ENCODE assay signal across 8 cellular contexts in genomic region chr7:34333184-34333583, GRCh38.
"Had no signal": no experiment of that assay in that cellular context is flagged by ENCODE, and none has a peak within 500 bp of the region (broad histone marks: within the 10 kb centered on the region; RNA-seq: fewer than 3 reads in every experiment).

No MANE protein-coding gene starts in this region.

- FAIRE-seq: G401.6, GM12878, GM12891, GM12892, GM18507, GM19239 had no signal

- ATAC-seq: GM12878 had no signal

- H3K4me3 ChIP-seq: GM12878 had no signal

- DNase-seq: GDM1, GF-D8 had no signal
